In genomic region chr20:62304331-62305148, GRCh38 we compare ENCODE assay signal across 8 cellular contexts. TPM values are rescaled to one million over a fixed set of nuclear protein-coding genes. Genes with fewer than 3 reads are reported as not detected.
DNase-seq lines count a peak whose midpoint lies in the region; TF ChIP-seq lines count a peak whose summit lies in the region.
"Had no signal": no experiment of that assay in that cellular context is flagged by ENCODE, and none has a peak within 500 bp of the region (broad histone marks: within the 10 kb centered on the region; RNA-seq: fewer than 3 reads in every experiment).

No MANE protein-coding gene starts in this region.

- H3K9me2 ChIP-seq in hepatocyte (replicated peaks; ENCODE audit: insufficient read depth), result no peaks in the 10 kb centered on the region

- H3K4me2 ChIP-seq in hepatocyte, result peak overlapping the region; percentile 97

- DNase-seq in HFFc6, result no peak
- no peak for DNase-seq in activated CD4-positive, alpha-beta memory T cell treated with anti-CD3 and anti-CD28 coated beads, Interleukin-2, amount 10 ng/mL, durations not matched to agents 7 days and 5 days
- DNase-seq in hepatocyte (ENCODE audit: low spot score), result no peak
- no peak for DNase-seq in spleen
- no peak for DNase-seq in HEK293T (ENCODE audit: extremely low spot score)
- no peak for DNase-seq in DMS53 treated with DMSO at 0.1 percent for 48 hours (lab: John Stamatoyannopoulos, UW; ENCODE audit: unreplicated experiment)
- DNase-seq in activated effector memory CD4-positive, alpha-beta T cell treated with anti-CD3 and anti-CD28 coated beads, Interleukin-2, amount 50 U/mL, for 16 hours, result no peak
- DNase-seq: activated gamma-delta T cell had no signal

- H3K27me3 Mint-ChIP-seq in HFFc6 (ENCODE audit: insufficient read depth), result no peaks in the 10 kb centered on the region; the same call in 1 of the 2 replicates
- no peaks in the 10 kb centered on the region for H3K27me3 Mint-ChIP-seq in activated CD4-positive, alpha-beta memory T cell treated with anti-CD3 and anti-CD28 coated beads, Interleukin-2, amount 10 ng/mL, durations not matched to agents 7 days and 5 days

- intact Hi-C loops in spleen (cut with DNase I; ENCODE audit: low total_unique reads), result loop anchor here (5.0 kb wide), 1 partner anchor 78 kb away; no protein-coding TSS in a partner anchor

- peaks cover 32% of the 10 kb centered on the region for H3K4me1 Mint-ChIP-seq in HFFc6 (ENCODE audit: low read depth)
- H3K4me1 Mint-ChIP-seq in activated CD4-positive, alpha-beta memory T cell treated with anti-CD3 and anti-CD28 coated beads, Interleukin-2, amount 10 ng/mL, durations not matched to agents 7 days and 5 days, result peaks cover 31% of the 10 kb centered on the region

- no peak for TF ChIP-seq POLR2A in spleen (IDR thresholded peaks at IDR 0.05)

- peak overlapping the region; percentile 44 for H3K4me3 ChIP-seq in hepatocyte
- peak overlapping the region in 7 of 8 donors; percentile 92 to 100 (median 97) for H3K4me3 ChIP-seq in spleen

- peak overlapping the region; percentile 77 for H3K27ac ChIP-seq in hepatocyte
- peak overlapping the region in 5 of 8 donors; percentile 88 to 98 (median 97) for H3K27ac ChIP-seq in spleen

- CTCF ChIA-PET in activated CD4-positive, alpha-beta memory T cell treated with anti-CD3 and anti-CD28 coated beads, Interleukin-2, amount 10 ng/mL, durations not matched to agents 7 days and 5 days (lab: Charles Lee), result no interaction called here
- CTCF ChIA-PET in HEK293T (lab: Yijun Ruan, JAX), result interaction anchor here (2.5 kb wide), 1 partner anchor 78 kb away, joined by 8 read pairs; no protein-coding TSS in a partner anchor

- peaks cover 13% of the 10 kb centered on the region for H3K36me3 Mint-ChIP-seq in HFFc6 (ENCODE audit: low read depth)
- H3K36me3 Mint-ChIP-seq in activated CD4-positive, alpha-beta memory T cell treated with anti-CD3 and anti-CD28 coated beads, Interleukin-2, amount 10 ng/mL, durations not matched to agents 7 days and 5 days (ENCODE audit: low read depth), result peaks cover 40% of the 10 kb centered on the region

- TF ChIP-seq CTCF in HFFc6 (IDR thresholded peaks at IDR 0.05), result no peak
- no peak for TF ChIP-seq CTCF in hepatocyte (IDR thresholded peaks at IDR 0.05; ENCODE audit: poor library complexity)
- no peak for TF ChIP-seq CTCF in spleen (IDR thresholded peaks at IDR 0.05 in 8 of 11, conservative IDR thresholded peaks at IDR 0.05 in 3 of 11)

- no peaks in the 10 kb centered on the region for H3K27me3 ChIP-seq in hepatocyte
- no peaks in the 10 kb centered on the region for H3K27me3 ChIP-seq in spleen (replicated peaks in 1 of 7)

- H3K79me2 ChIP-seq in hepatocyte, result peaks cover 36% of the 10 kb centered on the region

- no peak overlapping the region for H2AFZ ChIP-seq in hepatocyte

- H3K27ac Mint-ChIP-seq in HFFc6, result peak overlapping the region; percentile 83
- H3K27ac Mint-ChIP-seq in activated CD4-positive, alpha-beta memory T cell treated with anti-CD3 and anti-CD28 coated beads, Interleukin-2, amount 10 ng/mL, durations not matched to agents 7 days and 5 days, result peak overlapping the region; percentile 82

- WGBS in hepatocyte (ENCODE audit: low lambda C conversion rate, missing lambda C conversion rate), result 85% methylated on average over 29 of the region's 29 CpGs
- 77 to 87% (median 81%) methylated on average over 20 to 29 of the region's 29 CpGs for WGBS in spleen, 5 donors

- H3K4me1 ChIP-seq in hepatocyte (ENCODE audit: insufficient read depth) (peaks cover 15% of the 10 kb centered on the region), spleen (peaks cover 23 to 83% (median 50%) of the 10 kb centered on the region in 6 donors)

- no peaks in the 10 kb centered on the region for H3K9me3 Mint-ChIP-seq in HFFc6
- no peaks in the 10 kb centered on the region for H3K9me3 Mint-ChIP-seq in activated CD4-positive, alpha-beta memory T cell treated with anti-CD3 and anti-CD28 coated beads, Interleukin-2, amount 10 ng/mL, durations not matched to agents 7 days and 5 days

- H3K36me3 ChIP-seq in hepatocyte (replicated peaks; ENCODE audit: insufficient read depth, low read depth), result no peaks in the 10 kb centered on the region
- peaks cover 4 to 58% (median 52%) of the 10 kb centered on the region in 6 donors for H3K36me3 ChIP-seq in spleen

- peak overlapping the region; percentile 97 for H3K4me3 Mint-ChIP-seq in HFFc6
- H3K4me3 Mint-ChIP-seq in activated CD4-positive, alpha-beta memory T cell treated with anti-CD3 and anti-CD28 coated beads, Interleukin-2, amount 10 ng/mL, durations not matched to agents 7 days and 5 days, result peak overlapping the region; percentile 95

- POLR2A ChIA-PET in activated CD4-positive, alpha-beta memory T cell treated with anti-CD3 and anti-CD28 coated beads, Interleukin-2, amount 10 ng/mL, durations not matched to agents 7 days and 5 days (lab: Charles Lee), result interaction anchor here (0.7 kb wide), 1 partner anchor 83 kb away, joined by 4 read pairs; the partner anchor contains the start of gene RPS21
- POLR2A ChIA-PET in HEK293T (lab: Yijun Ruan, JAX), result no interaction called here

- H3K9me3 ChIP-seq in hepatocyte (ENCODE audit: low read depth) (no peaks in the 10 kb centered on the region), spleen (no peaks in the 10 kb centered on the region)

- peaks cover 37% of the 10 kb centered on the region for H4K20me1 ChIP-seq in hepatocyte (ENCODE audit: insufficient read depth, poor library complexity, severe bottlenecking)

TF ChIP-seq in HEK293T, 16 proteins besides CTCF, POLR2A, EP300 and RAD21:
- TF ChIP-seq FOXM1 (IDR thresholded peaks at IDR 0.05; ENCODE audit: borderline replicate concordance), result no peak
- no peak for TF ChIP-seq FOXK2 (IDR thresholded peaks at IDR 0.05)
- no peak for TF ChIP-seq ZNF384 (IDR thresholded peaks at IDR 0.05)
- no peak for TF ChIP-seq HDGF (IDR thresholded peaks at IDR 0.05; ENCODE audit: borderline replicate concordance)
- TF ChIP-seq CTBP1 (IDR thresholded peaks at IDR 0.05; ENCODE audit: borderline replicate concordance), result no peak
- TF ChIP-seq SP1 (IDR thresholded peaks at IDR 0.05), result no peak
- no peak for TF ChIP-seq PKNOX1 (IDR thresholded peaks at IDR 0.05)

RNA-seq across cellular contexts. Expression of gene ADRM1, which starts 1.7 kb away (rescaled TPM):
- 100 to 1,000 TPM; 126 to 133 (median 129) TPM for total RNA-seq in HFFc6 (2021; fragmentation: NEBNext Ultra II Directional; extraction: Animal tissue kit (Norgen Biotek cat#: 25700))
- 10 to 100 TPM; 90.1 to 91.0 TPM for total RNA-seq in activated CD4-positive, alpha-beta memory T cell treated with anti-CD3 and anti-CD28 coated beads, Interleukin-2, amount 10 ng/mL, durations not matched to agents 7 days and 5 days
- total RNA-seq in hepatocyte, result 103 and 116 TPM in 2 replicates
- polyA plus RNA-seq in hepatocyte, result 143 and 144 TPM in 2 replicates
- 100 to 1,000 TPM in 2 of 7 donors, 10 to 100 TPM in 5; 67.1 to 112 (median 82.3) TPM for total RNA-seq in spleen
- 10 to 100 TPM; 60.5 to 95.6 (median 74.7) TPM for polyA plus RNA-seq in spleen
